27 cellular contexts compared by ENCODE assay signal in the genomic region with DNA sequence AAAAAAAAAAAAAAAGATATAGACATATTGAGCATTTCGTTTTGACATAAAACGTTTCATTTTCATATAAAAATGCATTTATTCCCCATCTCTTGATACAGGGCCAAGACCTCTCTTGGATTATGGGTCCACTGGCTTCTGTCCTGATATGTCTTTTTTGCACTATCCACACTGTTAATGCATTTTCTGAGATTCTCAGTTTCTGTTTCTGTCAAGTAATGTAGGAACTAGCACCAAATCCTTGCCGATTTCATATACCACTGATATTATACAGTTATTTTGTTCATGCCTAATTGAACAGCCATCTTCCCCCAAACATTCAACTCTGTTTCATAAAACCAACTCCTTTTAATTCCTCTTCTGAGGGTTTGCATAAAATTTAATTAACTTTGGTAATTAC.
"Had no signal": no experiment of that assay in that cellular context is flagged by ENCODE, and none has a peak within 500 bp of the region (broad histone marks: within the 10 kb centered on the region; RNA-seq: fewer than 3 reads in every experiment).

No MANE protein-coding gene starts in this region.

- H3K4me3 ChIP-seq: adrenal gland, colonic mucosa, MG63, Peyer's patch, SJCRH30 had no signal

- H3K27ac Mint-ChIP-seq: activated CD8-positive, alpha-beta T cell treated with anti-CD3 and anti-CD28 coated beads for 36 hours; activated naive CD8-positive, alpha-beta T cell treated with anti-CD3 and anti-CD28 coated beads, Interleukin-2, amount 10 ng/mL, durations not matched to agents 7 days and 5 days; T-helper 1 cell treated with Interleukin-12 subunit alpha and Interleukin-12 subunit beta and Interleukin-4 antibody, amounts not matched to agents 30 μg/mL and 1 μg/mL, for 36 hours had no signal

- ATAC-seq: activated CD4-positive, alpha-beta T cell treated with anti-CD3 and anti-CD28 coated beads for 36 hours; activated CD8-positive, alpha-beta T cell treated with anti-CD3 and anti-CD28 coated beads for 36 hours; activated T-cell treated with anti-CD3 and anti-CD28 coated beads, Interleukin-2, amount 50 U/mL, for 72 hours; SK-N-SH treated with all-trans-retinoic acid at 6 μM for 48 hours had no signal

- H3K27ac ChIP-seq: adrenal gland, colonic mucosa, Peyer's patch, RWPE1, SJCRH30 had no signal

- H3K36me3 ChIP-seq: adrenal gland, colonic mucosa, Peyer's patch, SJCRH30 had no signal

- H3K27me3 ChIP-seq: adrenal gland, colonic mucosa, MG63, Peyer's patch, SJCRH30 had no signal

- H3K9me3 Mint-ChIP-seq: activated CD8-positive, alpha-beta T cell treated with anti-CD3 and anti-CD28 coated beads for 36 hours; activated naive CD8-positive, alpha-beta T cell treated with anti-CD3 and anti-CD28 coated beads, Interleukin-2, amount 10 ng/mL, durations not matched to agents 7 days and 5 days; activated T-cell treated with anti-CD3 and anti-CD28 coated beads, Interleukin-2, amount 50 U/mL, for 72 hours; T-helper 1 cell treated with Interleukin-12 subunit alpha and Interleukin-12 subunit beta and Interleukin-4 antibody, amounts not matched to agents 30 μg/mL and 1 μg/mL, for 36 hours had no signal

- DNase-seq: activated CD4-positive, alpha-beta T cell treated with anti-CD3 and anti-CD28 coated beads for 36 hours; activated CD4-positive, CD25-positive, alpha-beta regulatory T cell; activated CD8-positive, alpha-beta memory T cell treated with anti-CD3 and anti-CD28 coated beads, Interleukin-2, amount 50 U/mL, for 4 hours; activated CD8-positive, alpha-beta T cell treated with anti-CD3 and anti-CD28 coated beads for 36 hours; activated naive CD4-positive, alpha-beta T cell treated with anti-CD3 and anti-CD28 coated beads, Interleukin-2, amount 50 U/mL, for 16 hours; activated naive CD8-positive, alpha-beta T cell treated with anti-CD3 and anti-CD28 coated beads, Interleukin-2, amount 10 ng/mL, durations not matched to agents 7 days and 5 days; activated T-cell treated with anti-CD3 and anti-CD28 coated beads, Interleukin-2, amount 50 U/mL, for 72 hours; adrenal gland; anterior cingulate cortex; cerebellar nuclear complex; colonic mucosa; MG63; NCI-H1105; NCI-H1436; NCI-H1694 treated with DMSO at 0.1 percent for 48 hours; NCI-H2081; NCI-H510A treated with DMSO at 0.1 percent for 48 hours; NCI-H69; NK-92 treated with Interleukin-12 subunit alpha and Interleukin-12 subunit beta, amount 100 ng/mL, for 24 hours; Peyer's patch; Right ventricle myocardium superior; SJCRH30; SW 1271; T1000 had no signal

- H3K27me3 Mint-ChIP-seq: activated CD4-positive, alpha-beta T cell treated with anti-CD3 and anti-CD28 coated beads for 36 hours; activated CD8-positive, alpha-beta T cell treated with anti-CD3 and anti-CD28 coated beads for 36 hours; activated naive CD8-positive, alpha-beta T cell treated with anti-CD3 and anti-CD28 coated beads, Interleukin-2, amount 10 ng/mL, durations not matched to agents 7 days and 5 days had no signal

- H3K4me3 Mint-ChIP-seq: activated CD4-positive, alpha-beta T cell treated with anti-CD3 and anti-CD28 coated beads for 36 hours; activated CD8-positive, alpha-beta T cell treated with anti-CD3 and anti-CD28 coated beads for 36 hours; activated naive CD8-positive, alpha-beta T cell treated with anti-CD3 and anti-CD28 coated beads, Interleukin-2, amount 10 ng/mL, durations not matched to agents 7 days and 5 days; activated T-cell treated with anti-CD3 and anti-CD28 coated beads, Interleukin-2, amount 50 U/mL, for 72 hours; T-helper 1 cell treated with Interleukin-12 subunit alpha and Interleukin-12 subunit beta and Interleukin-4 antibody, amounts not matched to agents 30 μg/mL and 1 μg/mL, for 36 hours had no signal

- H3K9me3 ChIP-seq: adrenal gland, colonic mucosa, MG63, Peyer's patch, SJCRH30 had no signal

- H3K4me1 ChIP-seq: colonic mucosa, SJCRH30 had no signal
